In genomic region chr1:6688757-6689156, GRCh38 we compare ENCODE assay signal across 1 cellular context.
TF ChIP-seq lines count a peak whose summit lies in the region.

No MANE protein-coding gene starts in this region.

TF ChIP-seq in GM12878, 131 proteins besides CTCF, POLR2A, EP300 and RAD21 (continued from another document):
- TF ChIP-seq CUX1 (IDR thresholded peaks at IDR 0.05; ENCODE audit: insufficient replicate concordance, low read depth, low read length) (no peak), SPI1 (IDR thresholded peaks at IDR 0.05; ENCODE audit: borderline replicate concordance, insufficient read depth, low read depth, low read length) (peak; percentile 30; the same call in 1 of the 2 replicates), RUNX3 (IDR thresholded peaks at IDR 0.05; ENCODE audit: low read length) (peak; percentile 75), PKNOX1 (IDR thresholded peaks at IDR 0.05) (no peak), SIX5 (IDR thresholded peaks at IDR 0.05; ENCODE audit: low read depth, low read length, severe bottlenecking) (no peak), CBX3 (IDR thresholded peaks at IDR 0.05; ENCODE audit: borderline replicate concordance, low read depth) (no peak), EED (IDR thresholded peaks at IDR 0.05; ENCODE audit: low read depth) (no peak), BHLHE40 (IDR thresholded peaks at IDR 0.05; ENCODE audit: borderline replicate concordance in 1 of 2, low read depth in 2 of 2, low read length in 1 of 2) (no peak), TCF12 (IDR thresholded peaks at IDR 0.05; ENCODE audit: low read depth, low read length) (no peak)
TF ChIP-seq in GM12878: peak in this region for 3.
